In the genomic region with DNA sequence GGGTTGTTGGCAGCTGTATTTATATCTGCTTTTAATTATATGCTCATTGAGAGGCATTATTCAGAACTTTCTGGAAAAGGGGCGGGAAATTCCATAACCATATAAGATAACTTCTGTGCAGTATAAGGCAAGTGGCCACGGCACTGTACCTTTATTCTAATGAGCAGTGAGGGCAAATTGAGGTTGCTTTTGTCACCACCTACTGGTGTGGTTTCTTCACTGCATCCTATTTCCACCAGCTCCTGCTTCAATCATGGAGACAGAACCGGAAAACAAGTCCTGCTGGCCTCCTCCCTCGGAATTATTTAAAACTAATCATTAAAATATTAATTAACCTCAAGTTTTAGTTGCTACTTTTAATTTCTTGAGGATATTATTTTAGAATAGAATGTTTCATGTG, we compare ENCODE assay signal across 8 cellular contexts.
DNase-seq lines count a peak whose midpoint lies in the region; ATAC-seq and TF ChIP-seq lines count a peak whose summit lies in the region.

No MANE protein-coding gene starts in this region.

- H3K4me3 ChIP-seq in GM12864 (ENCODE audit: low read depth, low read length) (no peak overlapping the region), HEK293 (ENCODE audit: low read depth, low read length) (no peak overlapping the region), gastrocnemius medialis (no peak overlapping the region)

- H3K27ac ChIP-seq in HEK293 (ENCODE audit: extremely low read depth, low read depth, low read length): no peak overlapping the region
- no peak overlapping the region for H3K27ac ChIP-seq in RWPE1
- H3K27ac ChIP-seq in gastrocnemius medialis: no peak overlapping the region

- CTCF ChIA-PET in HEK293 (lab: Yijun Ruan, JAX): interaction anchor here (0.6 to 1.6 kb wide), 7 partner anchors 15 to 716 kb away, joined by 3 to 4 read pairs (median 3); no protein-coding TSS in a partner anchor
- CTCF ChIA-PET in RWPE1 (lab: Yijun Ruan, JAX): no interaction called here

- TF ChIP-seq CTCF in GM12864 (IDR thresholded peaks at IDR 0.05; ENCODE audit: low read depth, low read length, missing control alignments) (peak; percentile 32), HEK293 (tag by site-specific recombination; IDR thresholded peaks at IDR 0.05) (no peak), RWPE1 (conservative IDR thresholded peaks at IDR 0.05; ENCODE audit: low read depth) (peak; percentile 57), gastrocnemius medialis (IDR thresholded peaks at IDR 0.05 in 4 of 5, conservative IDR thresholded peaks at IDR 0.05 in 1 of 5) (no peak)

- no peaks in the 10 kb centered on the region for H3K27me3 ChIP-seq in gastrocnemius medialis

- TF ChIP-seq POLR2A in gastrocnemius medialis (IDR thresholded peaks at IDR 0.05): no peak

- in situ Hi-C loops in gastrocnemius medialis (cut with MboI; ENCODE audit: low sequenced_read_pairs in 4 of 4): no loop called here

- no peak for ATAC-seq in gastrocnemius medialis

- POLR2A ChIA-PET in HEK293 (lab: Yijun Ruan, JAX) (no interaction called here), RWPE1 (lab: Yijun Ruan, JAX; ENCODE audit: low non-redundant PET) (no interaction called here)

- no peaks in the 10 kb centered on the region for H3K9me3 ChIP-seq in HEK293 (ENCODE audit: control insufficient read depth, insufficient read depth, low read depth, low read length)
- no peaks in the 10 kb centered on the region for H3K9me3 ChIP-seq in gastrocnemius medialis

- H3K36me3 ChIP-seq in HEK293 (ENCODE audit: control insufficient read depth in 2 of 2, insufficient read depth in 1 of 2, low read length in 2 of 2) (no peaks in the 10 kb centered on the region), gastrocnemius medialis (no peaks in the 10 kb centered on the region)

- no peak for DNase-seq in GM12864 (ENCODE audit: low read depth)
- DNase-seq in RWPE1 (ENCODE audit: low spot score): peak; percentile 3
- DNase-seq in iPS-NIHi11 (ENCODE audit: low spot score): peak; percentile 16
- DNase-seq in HPDE6-E6E7 (ENCODE audit: extremely low spot score): no peak
- no peak for DNase-seq in GDM1 (lab: John Stamatoyannopoulos, UW)
- DNase-seq in middle frontal gyrus (ENCODE audit: extremely low spot score, low spot score): no peak
- no peak for DNase-seq in gastrocnemius medialis

- intact Hi-C loops in gastrocnemius medialis (cut with DNase I; ENCODE audit: low total_unique reads): no loop called here

- H3K4me1 ChIP-seq in HEK293 (ENCODE audit: control insufficient read depth, insufficient read depth, low read length): no peaks in the 10 kb centered on the region
- no peaks in the 10 kb centered on the region for H3K4me1 ChIP-seq in gastrocnemius medialis

TF ChIP-seq in HEK293, 187 proteins besides CTCF, POLR2A, EP300 and RAD21:
- TF ChIP-seq ZNF266 (tag by site-specific recombination; IDR thresholded peaks at IDR 0.05; ENCODE audit: low read depth) (no peak), ZNF654 (tag by site-specific recombination; IDR thresholded peaks at IDR 0.05; ENCODE audit: low read depth) (0 out of 2 replicates have a peak, but pooled peaks have one; percentile 8)
TF ChIP-seq in HEK293: peak in this region for 1.

Comparison
In these comparisons a context has a peak if more than half of its experiments do, and no peak if none do; other contexts are left out.
1. DNase-seq: peak in RWPE1 (single experiment) and iPS-NIHi11 (single experiment); none in GM12864 (single experiment), HPDE6-E6E7 (single experiment), GDM1 (single experiment), middle frontal gyrus (single experiment) and gastrocnemius medialis (0 of 2).
2. CTCF ChIP-seq: peak in GM12864 (single experiment) and RWPE1 (single experiment); none in HEK293 (single experiment) and gastrocnemius medialis (0 of 5).